ENCODE assay signal across 9 cellular contexts in genomic region chr19:16594131-16594586, GRCh38. TPM values are rescaled to one million over a fixed set of nuclear protein-coding genes. Genes with fewer than 3 reads are reported as not detected.
DNase-seq lines count a peak whose midpoint lies in the region; ATAC-seq and TF ChIP-seq lines count a peak whose summit lies in the region.
"Had no signal": no experiment of that assay in that cellular context is flagged by ENCODE, and none has a peak within 500 bp of the region (broad histone marks: within the 10 kb centered on the region; RNA-seq: fewer than 3 reads in every experiment).

No MANE protein-coding gene starts in this region.

- no peaks in the 10 kb centered on the region for H3K9me3 ChIP-seq in GM23248 (ENCODE audit: low read depth)

- no peak overlapping the region for H3K4me3 ChIP-seq in GM23248

- H3K9ac ChIP-seq in GM23248: no peak overlapping the region

- peak; percentile 64 for DNase-seq in activated CD4-positive, CD25-positive, alpha-beta regulatory T cell treated with anti-CD3 and anti-CD28 coated beads, Interleukin-2, amount 50 U/mL, for 72 hours
- DNase-seq in naive B cell (peak; percentile 68), GM23248 (no peak), amygdala (lab: John Stamatoyannopoulos, UW) (no peak), mesothelial cell of epicardium (ENCODE audit: low spot score in 2 of 2, unreplicated experiment in 2 of 2) (no peak)
- DNase-seq: NCI-H345 had no signal

- in situ Hi-C loops in GM23248 (cut with MboI): no loop called here

- no peaks in the 10 kb centered on the region for H3K4me1 ChIP-seq in GM23248 (ENCODE audit: insufficient read depth)

- H3K4me3 Mint-ChIP-seq in naive B cell (peak overlapping the region; percentile 38 to 87 (median 79)), mesothelial cell of epicardium (no peak overlapping the region)

- H3K4me1 Mint-ChIP-seq in naive B cell (peaks cover 70 to 86% (median 82%) of the 10 kb centered on the region in 3 donors), mesothelial cell of epicardium (peaks cover 6% of the 10 kb centered on the region)

- no peak overlapping the region for H2AFZ ChIP-seq in GM23248

- H3K27ac Mint-ChIP-seq in naive B cell (peak overlapping the region; percentile 57 to 97 (median 94)), mesothelial cell of epicardium (no peak overlapping the region)

- peaks cover 100% of the 10 kb centered on the region for H3K79me2 ChIP-seq in GM23248 (ENCODE audit: insufficient read depth)

- no peak overlapping the region for H3K27ac ChIP-seq in GM23248

- H3K9me3 Mint-ChIP-seq in naive B cell: no peaks in the 10 kb centered on the region
- no peaks in the 10 kb centered on the region for H3K9me3 Mint-ChIP-seq in mesothelial cell of epicardium

- H3F3A ChIP-seq in GM23248 (ENCODE audit: insufficient read depth): no peaks in the 10 kb centered on the region

- H3K4me2 ChIP-seq in GM23248 (ENCODE audit: unreplicated experiment): no peak overlapping the region

- ATAC-seq in HG03354 (IDR thresholded peaks at IDR 0.05; ENCODE audit: poor library complexity, severe bottlenecking, unreplicated experiment) (peak; percentile 49), naive B cell (ENCODE audit: low read depth in 2 of 2) (peak; percentile 86 to 87), HG03439 (IDR thresholded peaks at IDR 0.05; ENCODE audit: unreplicated experiment) (no peak)

- H3K27me3 Mint-ChIP-seq in naive B cell (no peaks in the 10 kb centered on the region), mesothelial cell of epicardium (ENCODE audit: low read depth) (no peaks in the 10 kb centered on the region)

- TF ChIP-seq CTCF in GM12872 (IDR thresholded peaks at IDR 0.05; ENCODE audit: insufficient read depth, low read depth, low read length) (0 out of 3 replicates have a peak, but pooled peaks have one; percentile 9), mesothelial cell of epicardium (IDR thresholded peaks at IDR 0.05; ENCODE audit: unreplicated experiment) (no peak)

- no peaks in the 10 kb centered on the region for H3K27me3 ChIP-seq in GM23248 (replicated peaks; ENCODE audit: insufficient read depth)

- no peaks in the 10 kb centered on the region for H3K36me3 ChIP-seq in GM23248 (ENCODE audit: low read depth)

- H3K9me2 ChIP-seq in GM23248 (ENCODE audit: insufficient read depth): no peaks in the 10 kb centered on the region

- 94% methylated on average over 10 of the region's 10 CpGs for WGBS in GM23248 (ENCODE audit: low coverage in 1 of 2, low lambda C conversion rate in 2 of 2, missing lambda C conversion rate in 2 of 2), 2 experiments

- H3K36me3 Mint-ChIP-seq in naive B cell (no peaks in the 10 kb centered on the region), mesothelial cell of epicardium (no peaks in the 10 kb centered on the region)

- peaks cover 27% of the 10 kb centered on the region for H4K20me1 ChIP-seq in GM23248 (ENCODE audit: insufficient read depth)

RNA-seq across cellular contexts. Expression of gene SLC35E1, which starts 21.9 kb away (rescaled TPM):
- 10 to 100 TPM; 15.4 to 26.2 (median 19.4) TPM for polyA plus RNA-seq in naive B cell (ENCODE audit: low read depth in 6 of 6)
- 39.7 and 43.2 TPM in 2 replicates for total RNA-seq in GM23248 (2014; rRNA removed; shearing (Covaris generic))
- 35.7 and 38.8 TPM in 2 replicates for polyA plus RNA-seq in GM23248 (2016; fragmentation: Nextera tagmentation; extraction: Ambion mirVana)
- 39.7 to 45.4 TPM (median 42.1 TPM) in 3 replicates for total RNA-seq in mesothelial cell of epicardium

RNA-seq across cellular contexts. Expression of gene MED26, which starts 33.8 kb away (rescaled TPM):
- polyA plus RNA-seq in naive B cell (ENCODE audit: low read depth in 6 of 6) (10 to 100 TPM in 1 of 6 donors, 1 to 10 TPM in 5; 2.0 to 10.9 (median 5.4) TPM), GM23248 (2016; fragmentation: Nextera tagmentation; extraction: Ambion mirVana) (3.3 and 4.4 TPM in 2 replicates)
- total RNA-seq in GM23248 (2014; rRNA removed; shearing (Covaris generic)): 6.2 and 6.7 TPM in 2 replicates
- 13.3 to 15.5 TPM (median 14.0 TPM) in 3 replicates for total RNA-seq in mesothelial cell of epicardium

RNA-seq across cellular contexts. Expression of gene CHERP, which starts 51.9 kb away (rescaled TPM):
- 10 to 100 TPM in 2 of 6 donors, 1 to 10 TPM in 4; 3.2 to 19.5 (median 9.4) TPM for polyA plus RNA-seq in naive B cell (ENCODE audit: low read depth in 6 of 6)
- total RNA-seq in GM23248 (2014; rRNA removed; shearing (Covaris generic)): 1.4 and 2.9 TPM in 2 replicates
- polyA plus RNA-seq in GM23248 (2016; fragmentation: Nextera tagmentation; extraction: Ambion mirVana): 16.8 and 20.5 TPM in 2 replicates
- 73.2 to 80.5 TPM (median 78.4 TPM) in 3 replicates for total RNA-seq in mesothelial cell of epicardium

Comparison
In these comparisons a context has a peak if more than half of its experiments do, and no peak if none do; other contexts are left out.
1. DNase-seq: peak in activated CD4-positive, CD25-positive, alpha-beta regulatory T cell treated with anti-CD3 and anti-CD28 coated beads, Interleukin-2, amount 50 U/mL, for 72 hours (single experiment) and naive B cell (single experiment); none in GM23248 (single experiment), amygdala (0 of 56) and mesothelial cell of epicardium (0 of 2).
2. RNA of gene CHERP, which starts 51.9 kb away (total RNA-seq): 73.2 to 80.5 TPM in mesothelial cell of epicardium; 1.4 to 2.9 TPM in GM23248; every median in the first group is over 10 times any median in the second.